ENCODE assay signal across 19 cellular contexts in the genomic region with DNA sequence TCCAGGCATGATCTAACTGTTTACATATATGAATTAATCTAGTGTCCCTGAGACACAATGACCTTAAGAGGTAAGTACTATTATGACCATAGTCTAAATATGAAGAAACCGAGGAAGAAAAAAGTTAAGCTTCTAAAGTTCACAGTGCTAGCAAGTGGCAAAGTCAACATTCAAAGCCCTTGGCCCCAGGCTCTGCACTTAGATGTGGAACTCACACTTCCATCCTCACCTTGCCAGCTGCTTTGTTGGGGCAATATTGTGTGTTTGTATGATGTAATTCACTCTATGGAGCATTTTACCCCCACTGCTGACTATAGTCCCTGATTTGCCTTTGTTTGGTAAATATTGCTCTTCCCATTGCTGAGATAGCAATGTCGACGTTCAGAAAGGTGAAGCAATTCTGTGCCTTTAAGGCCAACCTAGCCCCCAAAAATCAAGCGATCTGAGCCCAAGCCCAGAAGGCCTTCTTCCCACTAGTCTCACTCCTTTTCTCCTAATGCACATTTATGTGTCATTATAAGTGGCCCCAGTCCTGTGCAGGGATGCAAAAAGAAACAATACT.
"Had no signal": no experiment of that assay in that cellular context is flagged by ENCODE, and none has a peak within 500 bp of the region (broad histone marks: within the 10 kb centered on the region; RNA-seq: fewer than 3 reads in every experiment).

No MANE protein-coding gene starts in this region.

- H3K9me3 ChIP-seq: SJSA1 had no signal

- H3K27ac ChIP-seq: HL-60, SJSA1, SK-N-MC had no signal

- H3K36me3 ChIP-seq: SJSA1 had no signal

- H3K27me3 ChIP-seq: SJSA1 had no signal

- H3K4me3 ChIP-seq: SJSA1, SK-N-MC had no signal

- DNase-seq: KBM-7, MV-4-11, NCI-H1048, NCI-H1105, NCI-H1417, NCI-H1436 treated with DMSO at 0.1 percent for 48 hours, NCI-H1694, NCI-H187 treated with DMSO at 0.1 percent for 48 hours, NCI-H2029 treated with DMSO at 0.1 percent for 48 hours, NCI-H2107, NCI-H2227 treated with DMSO at 0.1 percent for 48 hours, NCI-H526, NCI-H774, Right ventricle myocardium superior, RPMI8226, SIG-M5 had no signal
